Comparison of ENCODE assay signal across 29 cellular contexts in genomic region chr2:226023383-226023782, GRCh38.
DNase-seq lines count a peak whose midpoint lies in the region; ATAC-seq, FAIRE-seq and TF ChIP-seq lines count a peak whose summit lies in the region.
"Had no signal": no experiment of that assay in that cellular context is flagged by ENCODE, and none has a peak within 500 bp of the region (broad histone marks: within the 10 kb centered on the region; RNA-seq: fewer than 3 reads in every experiment).

No MANE protein-coding gene starts in this region.

- intact Hi-C loops in A673 (cut with micrococcal nuclease; ENCODE audit: unreplicated experiment): no loop called here

- CTCF ChIA-PET in A673 (lab: Charles Lee): no interaction called here

- WGBS in H9 (ENCODE audit: extremely low coverage, insufficient read length, low lambda C conversion rate): no CpG with 5 or more reads among the region's 5 CpGs
- WGBS in iPS DF 6.9 (ENCODE audit: insufficient coverage, insufficient read length): no CpG with 5 or more reads among the region's 5 CpGs

- TF ChIP-seq CTCF in A673 (conservative IDR thresholded peaks at IDR 0.05; ENCODE audit: low read depth, low read length) (peak; percentile 36; the same call in 1 of the 2 replicates), H9 (conservative IDR thresholded peaks at IDR 0.05) (peak; percentile 65), WERI-Rb-1 (IDR thresholded peaks at IDR 0.05; ENCODE audit: low read depth, low read length) (0 out of 2 replicates have a peak, but pooled peaks have one; percentile 12)

- H3K27ac Mint-ChIP-seq in H9: no peak overlapping the region
- H3K27ac Mint-ChIP-seq: activated CD4-positive, alpha-beta T cell treated with anti-CD3 and anti-CD28 coated beads, Interleukin-2, amount 10 ng/mL, durations not matched to agents 24 days and 14 days; naive thymus-derived CD4-positive, alpha-beta T cell; T-helper 1 cell treated with Interleukin-12 subunit alpha and Interleukin-12 subunit beta and Interleukin-4 antibody, amounts not matched to agents 30 μg/mL and 1 μg/mL, for 36 hours had no signal

- peaks cover 2% of the 10 kb centered on the region in 2 experiments; a peak in 1 of 4 replicates for H3K4me1 Mint-ChIP-seq in H9
- H3K4me1 Mint-ChIP-seq: activated CD4-positive, alpha-beta T cell treated with anti-CD3 and anti-CD28 coated beads, Interleukin-2, amount 10 ng/mL, durations not matched to agents 24 days and 14 days; naive thymus-derived CD4-positive, alpha-beta T cell had no signal

- H3K9me3 ChIP-seq in A673 (ENCODE audit: low read depth, low read length, poor library complexity, severe bottlenecking) (no peaks in the 10 kb centered on the region), H9 (ENCODE audit: control insufficient read depth, low read depth, low read length) (no peaks in the 10 kb centered on the region), WERI-Rb-1 (ENCODE audit: severe bottlenecking) (no peaks in the 10 kb centered on the region), iPS DF 6.9 (ENCODE audit: control insufficient read depth, insufficient read depth, low read length) (peaks cover 2% of the 10 kb centered on the region; the same call in 1 of the 2 replicates)
- H3K9me3 ChIP-seq: body of pancreas, pancreas, uterus had no signal

- H3K4me1 ChIP-seq in A673 (ENCODE audit: insufficient read depth, low read length, poor library complexity, severe bottlenecking) (no peaks in the 10 kb centered on the region), H9 (ENCODE audit: insufficient read depth, low read length) (no peaks in the 10 kb centered on the region), iPS DF 6.9 (ENCODE audit: control insufficient read depth, insufficient read depth, low read length) (no peaks in the 10 kb centered on the region)
- H3K4me1 ChIP-seq: body of pancreas, pancreas, uterus had no signal

- no peak overlapping the region for H4K8ac ChIP-seq in H9 (replicated peaks; ENCODE audit: insufficient read length, low read depth, low read length)

- no peaks in the 10 kb centered on the region for H3K79me2 ChIP-seq in H9 (ENCODE audit: insufficient read depth, low read length)
- H3K79me2 ChIP-seq: hepatocyte had no signal

- POLR2A ChIA-PET in A673 (lab: Charles Lee; ENCODE audit: low non-redundant PET): interaction anchor here (0.6 kb wide), 1 partner anchor 346 kb away, joined by 3 read pairs; no protein-coding TSS in a partner anchor

- H3K27me3 Mint-ChIP-seq in H9 (ENCODE audit: low read depth): no peaks in the 10 kb centered on the region; the same call in 1 of the 2 replicates

- no peak overlapping the region for H2BK120ac ChIP-seq in H9 (ENCODE audit: low read depth, low read length, poor library complexity, severe bottlenecking)

- no peak overlapping the region for H3K56ac ChIP-seq in H9 (ENCODE audit: insufficient read length, low read depth, low read length)

- H3K4me3 Mint-ChIP-seq in H9: no peak overlapping the region
- H3K4me3 Mint-ChIP-seq: activated CD4-positive, alpha-beta T cell treated with anti-CD3 and anti-CD28 coated beads, Interleukin-2, amount 10 ng/mL, durations not matched to agents 24 days and 14 days; naive thymus-derived CD4-positive, alpha-beta T cell; T-helper 1 cell treated with Interleukin-12 subunit alpha and Interleukin-12 subunit beta and Interleukin-4 antibody, amounts not matched to agents 30 μg/mL and 1 μg/mL, for 36 hours had no signal

- no peak overlapping the region for H3K4me2 ChIP-seq in H9 (ENCODE audit: insufficient read depth, insufficient read length, low read length)
- H3K4me2 ChIP-seq: hepatocyte had no signal

- no peaks in the 10 kb centered on the region for H3K79me1 ChIP-seq in H9 (ENCODE audit: insufficient read depth, low read depth, low read length, poor library complexity, severe bottlenecking)

- no peak overlapping the region for H2BK20ac ChIP-seq in H9 (ENCODE audit: low read depth, low read length, poor library complexity, severe bottlenecking)

- H3T11ph ChIP-seq in H9 (ENCODE audit: low read length): no peak overlapping the region

- H3K9ac ChIP-seq in H9 (ENCODE audit: extremely low read depth, insufficient read length, low read length): no peak overlapping the region

- no peak overlapping the region for H2BK12ac ChIP-seq in H9 (ENCODE audit: insufficient read length, low read depth, low read length)

- H3K36me3 ChIP-seq in A673 (ENCODE audit: insufficient read depth, low read length, poor library complexity, severe bottlenecking): no peaks in the 10 kb centered on the region
- no peaks in the 10 kb centered on the region for H3K36me3 ChIP-seq in WERI-Rb-1
- no peaks in the 10 kb centered on the region for H3K36me3 ChIP-seq in iPS DF 6.9 (ENCODE audit: control insufficient read depth, insufficient read depth, low read length)
- H3K36me3 ChIP-seq: pancreas, uterus had no signal

- H3K9me3 Mint-ChIP-seq in H9: peaks cover 18 to 21% of the 10 kb centered on the region in 2 experiments
- H3K9me3 Mint-ChIP-seq: T-helper 1 cell treated with Interleukin-12 subunit alpha and Interleukin-12 subunit beta and Interleukin-4 antibody, amounts not matched to agents 30 μg/mL and 1 μg/mL, for 36 hours had no signal

- H3K27me3 ChIP-seq in A673 (replicated peaks; ENCODE audit: insufficient read depth, low read depth, low read length, poor library complexity): no peaks in the 10 kb centered on the region
- no peaks in the 10 kb centered on the region for H3K27me3 ChIP-seq in H9 (ENCODE audit: insufficient read depth, low read length)
- H3K27me3 ChIP-seq in WERI-Rb-1 (ENCODE audit: insufficient read depth, low read depth, severe bottlenecking): no peaks in the 10 kb centered on the region
- no peaks in the 10 kb centered on the region for H3K27me3 ChIP-seq in iPS DF 6.9 (ENCODE audit: control insufficient read depth, insufficient read depth, low read length)
- H3K27me3 ChIP-seq: body of pancreas, hepatocyte, pancreas, uterus had no signal

- H3K18ac ChIP-seq in H9 (ENCODE audit: insufficient read length, low read depth, low read length): no peak overlapping the region

- TF ChIP-seq POLR2A in GM12891 (IDR thresholded peaks at IDR 0.05; ENCODE audit: low read depth, low read length): no peak

- no peak overlapping the region for H4K5ac ChIP-seq in H9 (ENCODE audit: insufficient read length, low read depth, low read length)

- peaks cover 9 to 18% (median 15%) of the 10 kb centered on the region in 3 experiments for H3K36me3 Mint-ChIP-seq in H9 (ENCODE audit: insufficient read depth in 1 of 3, low read depth in 3 of 3)

- H4K20me1 ChIP-seq in H9 (ENCODE audit: control insufficient read depth, insufficient read depth, insufficient read length): no peaks in the 10 kb centered on the region

- no peak for ATAC-seq in GM21825 (IDR thresholded peaks at IDR 0.05; ENCODE audit: unreplicated experiment)
- ATAC-seq: body of pancreas; GM12878; naive thymus-derived CD4-positive, alpha-beta T cell; pancreas; sciatic nerve had no signal

- no peak for FAIRE-seq in GM12891 (lab: Jason Lieb, UNC)
- FAIRE-seq: endothelial cell of umbilical vein, GM12878, HTR-8/SVneo, pancreas had no signal

- H2BK5ac ChIP-seq in H9 (ENCODE audit: insufficient read length, low read length): no peak overlapping the region

- no peak overlapping the region for H2AK5ac ChIP-seq in H9 (ENCODE audit: insufficient read length, low read length)

- BruUV-seq in A673 (replicated peaks; lab: Mats Ljungman, UMichigan): no TSS peak

- H3K4me3 ChIP-seq in A673 (ENCODE audit: low read depth, low read length, poor library complexity, severe bottlenecking) (no peak overlapping the region), WERI-Rb-1 (ENCODE audit: low read depth, low read length) (no peak overlapping the region), iPS DF 6.9 (ENCODE audit: low read length) (no peak overlapping the region)
- H3K4me3 ChIP-seq: body of pancreas, coronary artery, GM12878, hepatocyte, pancreas, uterus had no signal

- H2BK15ac ChIP-seq in H9 (ENCODE audit: low read depth, low read length): no peak overlapping the region

- H3K27ac ChIP-seq in A673 (ENCODE audit: low read depth, low read length, poor library complexity, severe bottlenecking) (no peak overlapping the region), H9 (ENCODE audit: insufficient read length, low read depth, low read length) (no peak overlapping the region), WERI-Rb-1 (no peak overlapping the region), iPS DF 6.9 (ENCODE audit: low read length) (no peak overlapping the region)
- H3K27ac ChIP-seq: body of pancreas, C4-2B, coronary artery, hepatocyte, pancreas, uterus had no signal

- H4K91ac ChIP-seq in H9 (ENCODE audit: insufficient read length, low read depth, low read length): no peak overlapping the region

- H2AFZ ChIP-seq in H9 (ENCODE audit: low read length): no peak overlapping the region
- H2AFZ ChIP-seq: hepatocyte had no signal

- H3K23me2 ChIP-seq in H9 (ENCODE audit: insufficient read length, low read depth, low read length, poor library complexity, severe bottlenecking): no peaks in the 10 kb centered on the region

- no peak overlapping the region for H3K4ac ChIP-seq in H9 (ENCODE audit: low read depth, low read length)

- no peak overlapping the region for H3K14ac ChIP-seq in H9 (ENCODE audit: insufficient read depth, low read length)

- DNase-seq in A673 (ENCODE audit: low spot score) (peak; percentile 23), H9 (peak; percentile 63), WERI-Rb-1 (peak; percentile 27), iPS DF 6.9 (ENCODE audit: low read depth, low spot score) (peak; percentile 20), NCI-H1930 (lab: John Stamatoyannopoulos, UW) (no peak), GM12891 (ENCODE audit: insufficient read length, low spot score) (no peak), islet precursor cell (no peak)
- DNase-seq: ACHN; activated CD4-positive, alpha-beta T cell treated with anti-CD3 and anti-CD28 coated beads, Interleukin-2, amount 10 ng/mL, durations not matched to agents 24 days and 14 days; activated CD8-positive, alpha-beta memory T cell treated with anti-CD3 and anti-CD28 coated beads, Interleukin-2, amount 50 U/mL, for 48 hours; body of pancreas; Karpas-422; naive thymus-derived CD4-positive, alpha-beta T cell; NCI-H1092; NCI-H2081; NCI-H510A; pancreas; Right ventricle myocardium superior; stimulated activated CD4-positive, alpha-beta T cell treated with anti-CD3 and anti-CD28 coated beads, Interleukin-15, amount 100 ng/mL, for 24 hours; uterus had no signal

- H3K23ac ChIP-seq in H9 (ENCODE audit: insufficient read length, low read depth, low read length): no peak overlapping the region

TF ChIP-seq in GM12891, 5 proteins besides CTCF, POLR2A, EP300 and RAD21:
- no peak for TF ChIP-seq POLR2AphosphoS5 (IDR thresholded peaks at IDR 0.05; ENCODE audit: low read depth, low read length)
- TF ChIP-seq TAF1 (IDR thresholded peaks at IDR 0.05; ENCODE audit: low read depth, low read length): no peak
- TF ChIP-seq PAX5 (IDR thresholded peaks at IDR 0.05; ENCODE audit: insufficient read depth, low read length, severe bottlenecking): no peak
- TF ChIP-seq POU2F2 (IDR thresholded peaks at IDR 0.05; ENCODE audit: low read depth, low read length): no peak
- TF ChIP-seq SPI1 (IDR thresholded peaks at IDR 0.05; ENCODE audit: low read depth, low read length): no peak

Comparison
In these comparisons a context has a peak if more than half of its experiments do, and no peak if none do; other contexts are left out.
1. DNase-seq: peak in A673 (single experiment), H9 (single experiment), WERI-Rb-1 (single experiment) and iPS DF 6.9 (single experiment); none in NCI-H1930 (0 of 2), GM12891 (single experiment) and islet precursor cell (single experiment).
2. CTCF ChIP-seq: peak in every context shown above with its lines; median percentile 65 in H9; 36 in A673; 12 in WERI-Rb-1.